ENCODE assay signal across 2 cellular contexts in genomic region chr5:159038907-159039306, GRCh38.
TF ChIP-seq lines count a peak whose summit lies in the region.

No MANE protein-coding gene starts in this region.

TF ChIP-seq in IMR-90, 13 proteins besides CTCF, POLR2A, EP300 and RAD21 (continued from another document):
- TF ChIP-seq NFE2L2 (IDR thresholded peaks at IDR 0.05; ENCODE audit: low read depth, low read length) (peak; percentile 38; the same call in 1 of the 2 replicates), RCOR1 (IDR thresholded peaks at IDR 0.05; ENCODE audit: insufficient replicate concordance, low read length) (no peak), RFX5 (IDR thresholded peaks at IDR 0.05; ENCODE audit: low read depth, low read length) (no peak), USF2 (IDR thresholded peaks at IDR 0.05; ENCODE audit: low read depth, low read length) (peak; percentile 80), ELK1 (IDR thresholded peaks at IDR 0.05; ENCODE audit: borderline replicate concordance, low read depth, low read length) (no peak), CEBPB (IDR thresholded peaks at IDR 0.05; ENCODE audit: low read depth, low read length) (peak; percentile 45; the same call in 1 of the 2 replicates), CHD1 (IDR thresholded peaks at IDR 0.05; ENCODE audit: low read depth, low read length) (no peak), MAZ (IDR thresholded peaks at IDR 0.05; ENCODE audit: borderline replicate concordance, low read depth, low read length) (no peak), SMC3 (IDR thresholded peaks at IDR 0.05; ENCODE audit: low read depth, low read length) (no peak), MAFK (IDR thresholded peaks at IDR 0.05; ENCODE audit: low read depth, low read length) (no peak)
TF ChIP-seq in IMR-90: peak in this region for 5.

TF ChIP-seq in WTC11, 78 proteins besides CTCF, POLR2A, EP300 and RAD21:
- no peak for TF ChIP-seq AFF4 (CRISPR knock-in tag; IDR thresholded peaks at IDR 0.05; ENCODE audit: borderline replicate concordance)
- no peak for TF ChIP-seq CBFB (CRISPR knock-in tag; IDR thresholded peaks at IDR 0.05; ENCODE audit: low read depth)
- TF ChIP-seq ERG (CRISPR knock-in tag; IDR thresholded peaks at IDR 0.05) = no peak
- TF ChIP-seq ZNF121 (CRISPR knock-in tag; IDR thresholded peaks at IDR 0.05) = no peak
